15 cellular contexts compared by ENCODE assay signal in the genomic region with DNA sequence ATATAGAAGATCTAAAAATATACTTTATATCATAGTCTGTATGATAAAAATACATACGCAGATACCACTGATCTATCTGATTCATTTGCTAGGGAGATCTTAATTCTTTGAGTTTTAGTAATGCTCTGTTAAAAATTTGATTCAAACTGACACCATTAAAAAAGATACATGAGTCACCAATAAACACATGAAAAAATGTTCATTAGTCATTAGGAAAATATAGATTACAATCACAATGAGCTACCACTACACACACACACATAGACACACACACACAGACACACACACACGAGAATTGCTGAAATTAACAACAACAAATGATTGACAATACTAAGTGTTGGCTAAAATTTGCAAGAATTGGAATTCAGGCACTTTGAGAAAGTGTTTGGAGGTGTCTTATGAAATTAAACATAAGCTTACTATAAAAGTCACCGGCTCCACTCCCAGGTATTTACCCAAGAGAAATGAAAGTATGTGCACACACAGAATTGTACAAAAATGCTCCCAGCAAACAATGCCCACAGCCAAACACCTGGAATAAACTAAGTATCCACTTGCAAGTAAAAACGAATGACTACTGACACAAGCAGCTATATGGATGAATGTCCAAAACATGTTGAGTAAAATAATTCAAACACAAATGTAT.
"Had no signal": no experiment of that assay in that cellular context is flagged by ENCODE, and none has a peak within 500 bp of the region (broad histone marks: within the 10 kb centered on the region; RNA-seq: fewer than 3 reads in every experiment).

No MANE protein-coding gene starts in this region.

- H3K4me1 ChIP-seq: heart left ventricle, thyroid gland had no signal

- H3K27me3 ChIP-seq: thyroid gland had no signal

- DNase-seq: effector memory CD8-positive, alpha-beta T cell; heart left ventricle; islet precursor cell; left cardiac atrium; natural killer cell; posterior cingulate gyrus; right cardiac atrium; stimulated activated CD4-positive, alpha-beta T cell treated with anti-CD3 and anti-CD28 coated beads, Interleukin-4, amount 100 ng/mL, for 1 hour; stimulated activated CD8-positive, alpha-beta memory T cell treated with anti-CD3 and anti-CD28 coated beads, Interleukin-4, amount 100 ng/mL, for 48 hours; stimulated activated naive CD8-positive, alpha-beta T cell treated with anti-CD3 and anti-CD28 coated beads, Interleukin-15, Interleukin-2, amounts not matched to agents 100 U/mL and 50 U/mL, for 24 hours; thyroid gland had no signal

- H3K9me3 ChIP-seq: heart left ventricle, suprapubic skin, thyroid gland had no signal

- H3K4me3 ChIP-seq: heart left ventricle, smooth muscle cell, suprapubic skin, thyroid gland had no signal

- FAIRE-seq: frontal cortex, urothelium cell line had no signal

- H3K4me2 ChIP-seq: smooth muscle cell had no signal

- H3K36me3 ChIP-seq: heart left ventricle, suprapubic skin, thyroid gland had no signal

- ATAC-seq: effector memory CD8-positive, alpha-beta T cell; heart left ventricle; left cardiac atrium; natural killer cell; right cardiac atrium; stimulated activated naive CD8-positive, alpha-beta T cell treated with anti-CD3 and anti-CD28 coated beads, Interleukin-15, Interleukin-2, amounts not matched to agents 100 U/mL and 50 U/mL, for 24 hours had no signal

- H3K27ac ChIP-seq: heart left ventricle, suprapubic skin, thyroid gland had no signal
